8 cellular contexts compared by ENCODE assay signal in genomic region chr2:54634564-54635511, GRCh38.
DNase-seq lines count a peak whose midpoint lies in the region; ATAC-seq and TF ChIP-seq lines count a peak whose summit lies in the region.

No MANE protein-coding gene starts in this region.

- in situ Hi-C loops in ACHN (cut with HindIII; ENCODE audit: low pct_ligation_motif_present, low pct_unique_long_range_greater_than_20kb, low sequenced_read_pairs): no loop called here

- H3K4me2 ChIP-seq in PC-3 (ENCODE audit: low read length): no peak overlapping the region

- peaks cover 28% of the 10 kb centered on the region; the same call in 1 of the 2 replicates for H3K79me2 ChIP-seq in PC-3 (ENCODE audit: low read length)

- H3K4me3 ChIP-seq in PC-3 (ENCODE audit: low read length): no peak overlapping the region

- peaks cover 8% of the 10 kb centered on the region for H3K4me1 Mint-ChIP-seq in WTC11

- ATAC-seq in GM18909 (IDR thresholded peaks at IDR 0.05; ENCODE audit: poor library complexity, unreplicated experiment) (peak; percentile 74), HG03066 (IDR thresholded peaks at IDR 0.05; ENCODE audit: low read depth, unreplicated experiment) (peak; percentile 79), WTC11 (peak; percentile 44; the same call in 1 of the 2 replicates), sciatic nerve (peak; percentile 66), PC-3 (no peak)

- peaks cover 81% of the 10 kb centered on the region for H3K36me3 Mint-ChIP-seq in WTC11

- DNase-seq in ACHN (peak; percentile 92), WTC11 (ENCODE audit: low spot score) (no peak), germinal center (ENCODE audit: low spot score) (peak; percentile 60), sciatic nerve (ENCODE audit: low spot score) (no peak), PC-3 (no peak), SHP77 treated with DMSO at 0.1 percent for 48 hours (lab: John Stamatoyannopoulos, UW) (no peak)

- POLR2A ChIA-PET in WTC11 (lab: Charles Lee) (interaction anchor here (1.2 kb wide), 1 partner anchor 75 kb away, joined by 3 read pairs; no protein-coding TSS in a partner anchor), PC-3 (lab: Charles Lee; ENCODE audit: unreplicated experiment) (no interaction called here)

- no peaks in the 10 kb centered on the region for H3K9me2 ChIP-seq in PC-3 (replicated peaks; ENCODE audit: low read length)

- H3K9ac ChIP-seq in PC-3 (ENCODE audit: low read length): no peak overlapping the region

- peaks cover 85% of the 10 kb centered on the region for H3K36me3 ChIP-seq in PC-3 (ENCODE audit: low read depth, low read length)

- CTCF ChIA-PET in WTC11 (lab: Charles Lee): interaction anchor here (1.0 kb wide), 1 partner anchor 31 kb away, joined by 3 read pairs; no protein-coding TSS in a partner anchor
- CTCF ChIA-PET in PC-3 (lab: Charles Lee): no interaction called here

- 0 out of 2 replicates have a peak, but pooled peaks cover 7% of the 10 kb centered on the region for H4K20me1 ChIP-seq in PC-3 (ENCODE audit: low read length)

- no peaks in the 10 kb centered on the region for H3K9me3 Mint-ChIP-seq in WTC11

- no peak overlapping the region for H3K27ac ChIP-seq in PC-3 (ENCODE audit: low read length)

- no TSS peak for BruUV-seq in PC-3 (replicated peaks; lab: Mats Ljungman, UMichigan)

- no peaks in the 10 kb centered on the region for H3K27me3 Mint-ChIP-seq in WTC11 (ENCODE audit: low read depth)

- H3F3A ChIP-seq in PC-3 (ENCODE audit: low read length, unreplicated experiment): no peaks in the 10 kb centered on the region

- TF ChIP-seq CTCF in WTC11 (IDR thresholded peaks at IDR 0.05): no peak
- TF ChIP-seq CTCF in PC-3 (conservative IDR thresholded peaks at IDR 0.05; ENCODE audit: low read depth, low read length): no peak

- no peaks in the 10 kb centered on the region for H3K4me1 ChIP-seq in PC-3 (ENCODE audit: insufficient read depth, low read length)

- H3K4me3 Mint-ChIP-seq in WTC11: no peak overlapping the region

- no peak overlapping the region for H2AFZ ChIP-seq in PC-3 (ENCODE audit: low read length)

- peak overlapping the region; percentile 78 for H3K27ac Mint-ChIP-seq in WTC11

- intact Hi-C loops in sciatic nerve (cut with DNase I) (no loop called here), PC-3 (cut with micrococcal nuclease) (no loop called here)

- no peaks in the 10 kb centered on the region for H3K27me3 ChIP-seq in PC-3 (ENCODE audit: low read length)

- no peaks in the 10 kb centered on the region for H3K9me3 ChIP-seq in PC-3 (ENCODE audit: low read length)

TF ChIP-seq in WTC11, 78 proteins besides CTCF, POLR2A, EP300 and RAD21:
- TF ChIP-seq FOXP4 (CRISPR knock-in tag; IDR thresholded peaks at IDR 0.05) (no peak), CREM (CRISPR knock-in tag; IDR thresholded peaks at IDR 0.05) (no peak), NR2C2 (CRISPR knock-in tag; IDR thresholded peaks at IDR 0.05) (no peak), NFYB (CRISPR knock-in tag; conservative IDR thresholded peaks at IDR 0.05; ENCODE audit: low read depth) (no peak), FOXP1 (CRISPR knock-in tag; IDR thresholded peaks at IDR 0.05; ENCODE audit: borderline replicate concordance) (no peak), NR1H2 (CRISPR knock-in tag; IDR thresholded peaks at IDR 0.05) (no peak), SP1 (CRISPR knock-in tag; conservative IDR thresholded peaks at IDR 0.05) (no peak), ZNF512 (CRISPR knock-in tag; IDR thresholded peaks at IDR 0.05; ENCODE audit: borderline replicate concordance) (no peak), EMX1 (CRISPR knock-in tag; IDR thresholded peaks at IDR 0.05) (no peak), GRHL2 (CRISPR knock-in tag; IDR thresholded peaks at IDR 0.05; ENCODE audit: insufficient replicate concordance, severe bottlenecking) (no peak)

Comparison
In these comparisons a context has a peak if more than half of its experiments do, and no peak if none do; other contexts are left out.
1. DNase-seq: peak in ACHN (single experiment) and germinal center (single experiment); none in WTC11 (single experiment), sciatic nerve (single experiment), PC-3 (single experiment) and SHP77 treated with DMSO at 0.1 percent for 48 hours (single experiment).